In genomic region chr15:87597346-87598052, GRCh38 we compare ENCODE assay signal across 9 cellular contexts.
DNase-seq lines count a peak whose midpoint lies in the region; ATAC-seq and TF ChIP-seq lines count a peak whose summit lies in the region.
"Had no signal": no experiment of that assay in that cellular context is flagged by ENCODE, and none has a peak within 500 bp of the region (broad histone marks: within the 10 kb centered on the region; RNA-seq: fewer than 3 reads in every experiment).

No MANE protein-coding gene starts in this region.

- POLR2A ChIA-PET in CD4-positive, alpha-beta memory T cell (lab: Charles Lee; ENCODE audit: partially characterized antibody), result no interaction called here

- H3K4me3 ChIP-seq in CD4-positive, alpha-beta memory T cell (ENCODE audit: low read length in 2 of 2), result peak overlapping the region in 1 of 2 donors; percentile 4
- H3K4me3 ChIP-seq in BE2C (ENCODE audit: low read depth, low read length) (no peak overlapping the region; the same call in 1 of the 2 replicates), colonic mucosa (no peak overlapping the region)
- H3K4me3 ChIP-seq: ascending aorta had no signal

- peaks cover 18 to 30% (median 20%) of the 10 kb centered on the region in 4 donors for H3K4me1 Mint-ChIP-seq in CD4-positive, alpha-beta memory T cell
- peaks cover 20% of the 10 kb centered on the region in 2 donors for H3K4me1 Mint-ChIP-seq in immature natural killer cell

- H3K9ac ChIP-seq in colonic mucosa (ENCODE audit: low read depth in 2 of 2, low read length in 2 of 2), result no peak overlapping the region
- H3K9ac ChIP-seq: parathyroid adenoma had no signal

- H3K36me3 ChIP-seq in CD4-positive, alpha-beta memory T cell (ENCODE audit: insufficient read depth, low read length), result no peaks in the 10 kb centered on the region
- no peaks in the 10 kb centered on the region for H3K36me3 ChIP-seq in BE2C
- H3K36me3 ChIP-seq in colonic mucosa, result no peaks in the 10 kb centered on the region
- H3K36me3 ChIP-seq: ascending aorta had no signal

- peak; percentile 47 to 62 (median 56) for DNase-seq in CD4-positive, alpha-beta memory T cell
- DNase-seq in SW480 (ENCODE audit: low spot score) (peak; percentile 2), immature natural killer cell (peak; percentile 5 to 42 (median 30)), BE2C (no peak), colonic mucosa (no peak)

- CTCF ChIA-PET in CD4-positive, alpha-beta memory T cell (lab: Charles Lee; ENCODE audit: partially characterized antibody), result no interaction called here

- H3K27me3 Mint-ChIP-seq in CD4-positive, alpha-beta memory T cell, result no peaks in the 10 kb centered on the region
- H3K27me3 Mint-ChIP-seq in immature natural killer cell (ENCODE audit: low read depth in 3 of 3), result peaks cover 2 to 4% (median 4%) of the 10 kb centered on the region in 3 donors

- no peaks in the 10 kb centered on the region for H3K36me3 Mint-ChIP-seq in CD4-positive, alpha-beta memory T cell
- H3K36me3 Mint-ChIP-seq in immature natural killer cell, result no peaks in the 10 kb centered on the region

- H3K27me3 ChIP-seq in CD4-positive, alpha-beta memory T cell (ENCODE audit: insufficient read depth, low read length), result no peaks in the 10 kb centered on the region
- no peaks in the 10 kb centered on the region for H3K27me3 ChIP-seq in BE2C
- H3K27me3 ChIP-seq in colonic mucosa, result no peaks in the 10 kb centered on the region
- H3K27me3 ChIP-seq: ascending aorta had no signal

- H3K9me3 Mint-ChIP-seq in CD4-positive, alpha-beta memory T cell, result peaks cover 0 to 7% (median 0%) of the 10 kb centered on the region in 8 donors
- peaks cover 0 to 4% (median under 1%) of the 10 kb centered on the region in 6 donors for H3K9me3 Mint-ChIP-seq in immature natural killer cell

- H3K9me3 ChIP-seq in CD4-positive, alpha-beta memory T cell (ENCODE audit: control insufficient read depth in 1 of 2, low read length in 2 of 2), result no peaks in the 10 kb centered on the region
- H3K9me3 ChIP-seq in BE2C (no peaks in the 10 kb centered on the region), colonic mucosa (no peaks in the 10 kb centered on the region)
- H3K9me3 ChIP-seq: ascending aorta had no signal

- no peak overlapping the region for H3K27ac ChIP-seq in CD4-positive, alpha-beta memory T cell (ENCODE audit: low read depth, low read length)
- H3K27ac ChIP-seq in colonic mucosa, result no peak overlapping the region
- H3K27ac ChIP-seq: ascending aorta, parathyroid adenoma had no signal

- peak; percentile 50 for ATAC-seq in HG02884 (IDR thresholded peaks at IDR 0.05; ENCODE audit: unreplicated experiment)
- ATAC-seq in GM18519 (IDR thresholded peaks at IDR 0.05; ENCODE audit: low FRiP score, unreplicated experiment), result no peak

- peaks cover 22% of the 10 kb centered on the region for H3K4me1 ChIP-seq in CD4-positive, alpha-beta memory T cell (ENCODE audit: insufficient read depth, low read length)
- H3K4me1 ChIP-seq in BE2C (no peaks in the 10 kb centered on the region; the same call in 1 of the 2 replicates), colonic mucosa (no peaks in the 10 kb centered on the region)
- H3K4me1 ChIP-seq: ascending aorta, parathyroid adenoma had no signal

- H3K27ac Mint-ChIP-seq in CD4-positive, alpha-beta memory T cell, result peak overlapping the region in 6 of 7 donors; percentile 30 to 91 (median 45)
- H3K27ac Mint-ChIP-seq in immature natural killer cell, result peak overlapping the region in 3 of 6 donors; percentile 0 to 89 (median 26)

- peak overlapping the region; percentile 2 to 78 (median 47) for H3K4me3 Mint-ChIP-seq in CD4-positive, alpha-beta memory T cell
- H3K4me3 Mint-ChIP-seq in immature natural killer cell, result peak overlapping the region in 4 of 5 donors; percentile 5 to 25 (median 16)

- TF ChIP-seq CTCF in BE2C (IDR thresholded peaks at IDR 0.05; ENCODE audit: low read depth, low read length) (no peak), colonic mucosa (IDR thresholded peaks at IDR 0.05) (no peak)

- intact Hi-C loops in CD4-positive, alpha-beta memory T cell (cut with micrococcal nuclease), result no loop called here
- intact Hi-C loops in colonic mucosa (cut with DNase I), result no loop called here

Comparison
In these comparisons a context has a peak if more than half of its experiments do, and no peak if none do; other contexts are left out.
1. DNase-seq: peak in CD4-positive, alpha-beta memory T cell (5 of 5), SW480 (single experiment) and immature natural killer cell (3 of 3); none in BE2C (single experiment) and colonic mucosa (single experiment).